17 cellular contexts compared by ENCODE assay signal in genomic region chr14:105042813-105043212, GRCh38. TPM values are rescaled to one million over a fixed set of nuclear protein-coding genes. Genes with fewer than 3 reads are reported as not detected.
A peak's percentile ranks its signal among the peaks of the same experiment; 100 is the strongest.
DNase-seq lines count a peak whose midpoint lies in the region; ATAC-seq and TF ChIP-seq lines count a peak whose summit lies in the region.
"Had no signal": no experiment of that assay in that cellular context is flagged by ENCODE, and none has a peak within 500 bp of the region (broad histone marks: within the 10 kb centered on the region; RNA-seq: fewer than 3 reads in every experiment).

No MANE protein-coding gene starts in this region.

- no peak overlapping the region for H3K4me3 ChIP-seq in BLaER1 treated with 17β-estradiol and CSF1 and Interleukin-3, amounts not matched to agents 10 nM and 100 nM
- no peak overlapping the region for H3K4me3 ChIP-seq in neuronal stem cell (ENCODE audit: low read length in 2 of 2)

- H3K23ac ChIP-seq in neuronal stem cell (ENCODE audit: low read depth, low read length, poor library complexity), result no peak overlapping the region

- no peak for ATAC-seq in HG03175 (IDR thresholded peaks at IDR 0.05; ENCODE audit: unreplicated experiment)
- ATAC-seq in HG02610 (IDR thresholded peaks at IDR 0.05; ENCODE audit: unreplicated experiment), result no peak
- ATAC-seq: PC-3 had no signal

- peak; percentile 83 for DNase-seq in DMS79 treated with DMSO at 0.1 percent for 48 hours (lab: John Stamatoyannopoulos, UW)
- no peak for DNase-seq in RWPE1 (ENCODE audit: low spot score)
- no peak for DNase-seq in neuronal stem cell (ENCODE audit: low spot score)
- no peak for DNase-seq in NCI-H2196 (lab: John Stamatoyannopoulos, UW; ENCODE audit: unreplicated experiment)
- DNase-seq in activated CD8-positive, alpha-beta memory T cell treated with anti-CD3 and anti-CD28 coated beads for 24 hours, result no peak
- DNase-seq: C1 segment of cervical spinal cord; CD8-positive, alpha-beta memory T cell; GF-D8; HFFc6; IMR-90; NCI-H1436; NCI-H2029 treated with DMSO at 0.1 percent for 48 hours; PC-3 had no signal

- no peak overlapping the region for H3K14ac ChIP-seq in neuronal stem cell (ENCODE audit: low read length)

- WGBS in neuronal stem cell (ENCODE audit: extremely low coverage in 2 of 2, insufficient read length in 2 of 2, insufficient replicate concordance in 1 of 2), 2 donors, result no CpG with 5 or more reads among the region's 17 CpGs

- CTCF ChIA-PET in RWPE1 (lab: Yijun Ruan, JAX), result interaction anchor here (0.7 kb wide), 1 partner anchor 42 kb away, joined by 4 read pairs; no protein-coding TSS in a partner anchor

- POLR2A ChIA-PET in RWPE1 (lab: Yijun Ruan, JAX; ENCODE audit: low non-redundant PET), result no interaction called here

- H3K9me3 ChIP-seq in BLaER1 treated with 17β-estradiol and CSF1 and Interleukin-3, amounts not matched to agents 10 nM and 100 nM (replicated peaks in 1 of 11), result no peaks in the 10 kb centered on the region
- no peaks in the 10 kb centered on the region for H3K9me3 ChIP-seq in neuronal stem cell (replicated peaks in 1 of 2; ENCODE audit: control insufficient read depth in 2 of 2, insufficient read depth in 1 of 2, low read depth in 1 of 2, low read length in 2 of 2)

- peak overlapping the region; percentile 56 to 85 (median 75); a peak in 21 of 22 replicates for H3K4me2 ChIP-seq in BLaER1 treated with 17β-estradiol and CSF1 and Interleukin-3, amounts not matched to agents 10 nM and 100 nM
- H3K4me2 ChIP-seq in neuronal stem cell (ENCODE audit: insufficient read depth, low read length, poor library complexity, severe bottlenecking), result no peak overlapping the region

- peak overlapping the region; percentile 88 for H2AK5ac ChIP-seq in neuronal stem cell (ENCODE audit: low read depth, low read length)

- no peak overlapping the region for H2BK120ac ChIP-seq in neuronal stem cell (ENCODE audit: low read depth, low read length)

- H3K18ac ChIP-seq in neuronal stem cell (ENCODE audit: low read length), result peak overlapping the region; percentile 31

- peaks cover 0 to 13% (median 6%) of the 10 kb centered on the region in 11 experiments; a peak in 5 of 22 replicates for H3K36me3 ChIP-seq in BLaER1 treated with 17β-estradiol and CSF1 and Interleukin-3, amounts not matched to agents 10 nM and 100 nM
- no peaks in the 10 kb centered on the region for H3K36me3 ChIP-seq in neuronal stem cell (replicated peaks in 1 of 2; ENCODE audit: control insufficient read depth in 2 of 2, insufficient read depth in 2 of 2, low read length in 2 of 2)

- H3K79me1 ChIP-seq in neuronal stem cell (ENCODE audit: low read depth, low read length), result peaks cover 3% of the 10 kb centered on the region

- peaks cover 0 to 47% (median 18%) of the 10 kb centered on the region in 11 experiments; a peak in 16 of 22 replicates for H4K20me1 ChIP-seq in BLaER1 treated with 17β-estradiol and CSF1 and Interleukin-3, amounts not matched to agents 10 nM and 100 nM

- no peak overlapping the region for H4K8ac ChIP-seq in neuronal stem cell (ENCODE audit: low read depth, low read length)

- no peak for TF ChIP-seq CTCF in RWPE1 (conservative IDR thresholded peaks at IDR 0.05; ENCODE audit: low read depth)

- no peak overlapping the region for H3K4ac ChIP-seq in neuronal stem cell (ENCODE audit: low read length)

- no peak overlapping the region for H2BK12ac ChIP-seq in neuronal stem cell (ENCODE audit: low read length)

- H3K27me3 ChIP-seq in BLaER1 treated with 17β-estradiol and CSF1 and Interleukin-3, amounts not matched to agents 10 nM and 100 nM, result peaks cover 0 to 5% (median 0%) of the 10 kb centered on the region in 11 experiments; a peak in 1 of 22 replicates
- peaks cover 0 to 34% (median 3%) of the 10 kb centered on the region in 3 experiments for H3K27me3 ChIP-seq in neuronal stem cell (ENCODE audit: control insufficient read depth in 3 of 3, insufficient read depth in 3 of 3, low read depth in 1 of 3, low read length in 3 of 3)

- H3K9ac ChIP-seq in BLaER1 treated with 17β-estradiol and CSF1 and Interleukin-3, amounts not matched to agents 10 nM and 100 nM, result peak overlapping the region in 3 of 11 experiments; percentile 49 to 55 (median 53); a peak in 6 of 22 replicates
- peak overlapping the region; percentile 12 for H3K9ac ChIP-seq in neuronal stem cell (ENCODE audit: low read depth, low read length, poor library complexity)

- H4K91ac ChIP-seq in neuronal stem cell (ENCODE audit: low read depth, low read length, poor library complexity), result no peak overlapping the region

- peaks cover 47 to 63% (median 51%) of the 10 kb centered on the region in 10 experiments for H3K4me1 ChIP-seq in BLaER1 treated with 17β-estradiol and CSF1 and Interleukin-3, amounts not matched to agents 10 nM and 100 nM
- H3K4me1 ChIP-seq in neuronal stem cell (ENCODE audit: control insufficient read depth in 2 of 2, insufficient read depth in 1 of 2, low read depth in 1 of 2, low read length in 2 of 2), result peaks cover 0 to 1% of the 10 kb centered on the region in 2 donors

- peak overlapping the region; percentile 75 for H2BK5ac ChIP-seq in neuronal stem cell (ENCODE audit: low read length)

- H3K27ac ChIP-seq in BLaER1 treated with 17β-estradiol and CSF1 and Interleukin-3, amounts not matched to agents 10 nM and 100 nM, result no peak overlapping the region
- H3K27ac ChIP-seq in RWPE1, result peak overlapping the region; percentile 66
- no peak overlapping the region for H3K27ac ChIP-seq in neuronal stem cell (replicated peaks; ENCODE audit: low read length)
- H3K27ac ChIP-seq: HL-60 had no signal

- no peak overlapping the region for H2AFZ ChIP-seq in neuronal stem cell (ENCODE audit: low read length)

- H2BK15ac ChIP-seq in neuronal stem cell (ENCODE audit: low read length), result peak overlapping the region; percentile 92

RNA-seq across cellular contexts. Expression of gene CDCA4, which starts 21.9 kb away (rescaled TPM):
- polyA plus RNA-seq in neuronal stem cell (2013, experiment 1 of 2), result 46.0 TPM
- polyA plus RNA-seq in neuronal stem cell (2013, experiment 2 of 2), result 45.5 TPM

RNA-seq across cellular contexts. Expression of gene GPR132, which starts 22.4 kb away (rescaled TPM):
- 0.13 TPM for polyA plus RNA-seq in neuronal stem cell (2013, experiment 1 of 2)
- 0.08 TPM for polyA plus RNA-seq in neuronal stem cell (2013, experiment 2 of 2)

RNA-seq across cellular contexts. Expression of gene CLBA1, which starts 57.2 kb away (rescaled TPM):
- polyA plus RNA-seq in neuronal stem cell (2013, experiment 1 of 2), result 6.1 TPM
- 6.0 TPM for polyA plus RNA-seq in neuronal stem cell (2013, experiment 2 of 2)
